ENCODE assay signal across 8 cellular contexts in genomic region chr13:31951215-31951678, GRCh38.
A peak's percentile ranks its signal among the peaks of the same experiment; 100 is the strongest.
DNase-seq lines count a peak whose midpoint lies in the region; ATAC-seq and TF ChIP-seq lines count a peak whose summit lies in the region.

No MANE protein-coding gene starts in this region.

- no peak overlapping the region for H3K4me3 Mint-ChIP-seq in activated CD4-positive, alpha-beta T cell treated with anti-CD3 and anti-CD28 coated beads for 36 hours

- H3K27ac ChIP-seq in spleen: peak overlapping the region in 7 of 8 donors; percentile 6 to 77 (median 74)

- intact Hi-C loops in activated CD4-positive, alpha-beta T cell treated with anti-CD3 and anti-CD28 coated beads for 36 hours (cut with DNase I, micrococcal nuclease): no loop called here
- intact Hi-C loops in spleen (cut with DNase I; ENCODE audit: low total_unique reads): no loop called here

- no peaks in the 10 kb centered on the region for H3K9me3 ChIP-seq in spleen

- 17 to 23% (median 20%) methylated on average over 3 of the region's 3 CpGs for WGBS in spleen, 5 donors

- no peaks in the 10 kb centered on the region for H3K27me3 ChIP-seq in spleen (replicated peaks in 1 of 7)

- peaks cover 0 to 15% (median 0%) of the 10 kb centered on the region in 6 donors for H3K36me3 ChIP-seq in spleen

- peak; percentile 19 for DNase-seq in activated CD4-positive, alpha-beta T cell treated with anti-CD3 and anti-CD28 coated beads for 36 hours
- DNase-seq in activated CD4-positive, alpha-beta T cell treated with anti-CD3 and anti-CD28 coated beads, Interleukin-2, amount 50 U/mL, for 1 hour: no peak
- DNase-seq in NCI-H524 (lab: John Stamatoyannopoulos, UW) (peak; percentile 76 to 95), fibroblast of mammary gland (ENCODE audit: low read depth) (peak; percentile 67), spleen (peak; percentile 91), D341Med (ENCODE audit: low spot score) (no peak), DMS79 (lab: John Stamatoyannopoulos, UW) (no peak)

- H3K4me1 ChIP-seq in spleen: peaks cover 0 to 24% (median 10%) of the 10 kb centered on the region in 6 donors

- POLR2A ChIA-PET in activated CD4-positive, alpha-beta T cell treated with anti-CD3 and anti-CD28 coated beads for 36 hours (lab: Charles Lee): no interaction called here

- H3K27ac Mint-ChIP-seq in activated CD4-positive, alpha-beta T cell treated with anti-CD3 and anti-CD28 coated beads for 36 hours: no peak overlapping the region

- H3K4me1 Mint-ChIP-seq in activated CD4-positive, alpha-beta T cell treated with anti-CD3 and anti-CD28 coated beads for 36 hours: peaks cover 7% of the 10 kb centered on the region

- no peaks in the 10 kb centered on the region for H3K36me3 Mint-ChIP-seq in activated CD4-positive, alpha-beta T cell treated with anti-CD3 and anti-CD28 coated beads for 36 hours (ENCODE audit: low read depth)

- no peaks in the 10 kb centered on the region for H3K27me3 Mint-ChIP-seq in activated CD4-positive, alpha-beta T cell treated with anti-CD3 and anti-CD28 coated beads for 36 hours

- peak; percentile 72 for ATAC-seq in activated CD4-positive, alpha-beta T cell treated with anti-CD3 and anti-CD28 coated beads for 36 hours
- ATAC-seq in HG02763 (IDR thresholded peaks at IDR 0.05; ENCODE audit: unreplicated experiment): peak; percentile 92

- CTCF ChIA-PET in activated CD4-positive, alpha-beta T cell treated with anti-CD3 and anti-CD28 coated beads for 36 hours (lab: Charles Lee): no interaction called here

- no peak for TF ChIP-seq CTCF in fibroblast of mammary gland (conservative IDR thresholded peaks at IDR 0.05; ENCODE audit: control insufficient read depth, insufficient read depth, low read depth, low read length)
- no peak for TF ChIP-seq CTCF in spleen (IDR thresholded peaks at IDR 0.05 in 8 of 11, conservative IDR thresholded peaks at IDR 0.05 in 3 of 11)

- no peak overlapping the region for H3K4me3 ChIP-seq in fibroblast of mammary gland (ENCODE audit: control insufficient read depth, low read depth, low read length)
- H3K4me3 ChIP-seq in spleen: no peak overlapping the region

- no peaks in the 10 kb centered on the region for H3K9me3 Mint-ChIP-seq in activated CD4-positive, alpha-beta T cell treated with anti-CD3 and anti-CD28 coated beads for 36 hours (ENCODE audit: low read depth)

- TF ChIP-seq POLR2A in spleen (IDR thresholded peaks at IDR 0.05): no peak

Comparison
In these comparisons a context has a peak if more than half of its experiments do, and no peak if none do; other contexts are left out.
1. DNase-seq: peak in activated CD4-positive, alpha-beta T cell treated with anti-CD3 and anti-CD28 coated beads for 36 hours (single experiment), NCI-H524 (2 of 2), fibroblast of mammary gland (single experiment) and spleen (single experiment); none in activated CD4-positive, alpha-beta T cell treated with anti-CD3 and anti-CD28 coated beads, Interleukin-2, amount 50 U/mL, for 1 hour (single experiment), D341Med (single experiment) and DMS79 (single experiment).